Comparison of ENCODE assay signal across 23 cellular contexts in genomic region chr13:53105477-53105876, GRCh38.
DNase-seq lines count a peak whose midpoint lies in the region; FAIRE-seq and TF ChIP-seq lines count a peak whose summit lies in the region.
"Had no signal": no experiment of that assay in that cellular context is flagged by ENCODE, and none has a peak within 500 bp of the region (broad histone marks: within the 10 kb centered on the region; RNA-seq: fewer than 3 reads in every experiment).

No MANE protein-coding gene starts in this region.

- H3K27ac ChIP-seq in HEK293 (ENCODE audit: extremely low read depth, low read depth, low read length) = no peak overlapping the region
- peak overlapping the region; percentile 44 for H3K27ac ChIP-seq in VCaP

- H3K27ac Mint-ChIP-seq in nephron progenitor cell = peak overlapping the region; percentile 89
- H3K27ac Mint-ChIP-seq: CD4-positive, CD25-positive, alpha-beta regulatory T cell; CD8-positive, alpha-beta memory T cell; HFFc6 had no signal

- H3K4me3 Mint-ChIP-seq in nephron progenitor cell = no peak overlapping the region
- H3K4me3 Mint-ChIP-seq: CD4-positive, CD25-positive, alpha-beta regulatory T cell; CD8-positive, alpha-beta memory T cell; HFFc6 had no signal

- no peak for TF ChIP-seq POLR2A in GM12892 (IDR thresholded peaks at IDR 0.05; ENCODE audit: low read depth, low read length)

- FAIRE-seq in GM12892 (lab: Jason Lieb, UNC) = no peak
- FAIRE-seq: A204.1, D721Med, GM19239, H1, HTR-8/SVneo, K562 had no signal

- peaks cover 12% of the 10 kb centered on the region for H3K9me3 Mint-ChIP-seq in nephron progenitor cell

- no peaks in the 10 kb centered on the region; the same call in 1 of the 2 replicates for H3K27me3 ChIP-seq in HAP-1 (ENCODE audit: low read depth)
- H3K27me3 ChIP-seq: BE2C had no signal

- H3K4me1 ChIP-seq in HEK293 (ENCODE audit: control insufficient read depth, insufficient read depth, low read length) = no peaks in the 10 kb centered on the region
- H3K4me1 ChIP-seq in HAP-1 = peaks cover 7% of the 10 kb centered on the region
- H3K4me1 ChIP-seq: BE2C had no signal

- CTCF ChIA-PET in HEK293 (lab: Yijun Ruan, JAX) = interaction anchor here (1.0 kb wide), 1 partner anchor 47 kb away, joined by 3 read pairs; no protein-coding TSS in a partner anchor

- H3K9me3 ChIP-seq in HEK293 (ENCODE audit: control insufficient read depth, insufficient read depth, low read depth, low read length) (no peaks in the 10 kb centered on the region), HAP-1 (no peaks in the 10 kb centered on the region; the same call in 1 of the 2 replicates)
- H3K9me3 ChIP-seq: BE2C, Caco-2 had no signal

- no peaks in the 10 kb centered on the region for H3K36me3 ChIP-seq in HEK293 (ENCODE audit: control insufficient read depth in 2 of 2, insufficient read depth in 1 of 2, low read length in 2 of 2)
- no peaks in the 10 kb centered on the region for H3K36me3 ChIP-seq in HAP-1 (replicated peaks)
- H3K36me3 ChIP-seq: BE2C had no signal

- POLR2A ChIA-PET in HEK293 (lab: Yijun Ruan, JAX) = no interaction called here

- DNase-seq in nephron progenitor cell (no peak), GM13977 (ENCODE audit: low spot score) (no peak), GM12892 (ENCODE audit: insufficient read length) (no peak), HAP-1 (ENCODE audit: low spot score in 2 of 2) (no peak)
- DNase-seq: ACHN; BE2C; C1 segment of cervical spinal cord; CD4-positive, CD25-positive, alpha-beta regulatory T cell; CD8-positive, alpha-beta memory T cell; DMS79 treated with DMSO at 0.1 percent for 48 hours; GF-D8; HCEC 1CT; HFFc6; IMR-90 had no signal

- no peak for TF ChIP-seq CTCF in HEK293 (tag by site-specific recombination; IDR thresholded peaks at IDR 0.05)
- TF ChIP-seq CTCF in VCaP (conservative IDR thresholded peaks at IDR 0.05) = no peak
- no peak for TF ChIP-seq CTCF in nephron progenitor cell (IDR thresholded peaks at IDR 0.05)
- no peak for TF ChIP-seq CTCF in GM13977 (IDR thresholded peaks at IDR 0.05; ENCODE audit: extremely low read depth, insufficient read depth, missing control alignments)

- peaks cover 3% of the 10 kb centered on the region for H3K27me3 Mint-ChIP-seq in nephron progenitor cell (ENCODE audit: low read depth, poor library complexity)
- H3K27me3 Mint-ChIP-seq: CD8-positive, alpha-beta memory T cell had no signal

- peaks cover 48% of the 10 kb centered on the region for H3K4me1 Mint-ChIP-seq in nephron progenitor cell
- H3K4me1 Mint-ChIP-seq: CD4-positive, CD25-positive, alpha-beta regulatory T cell; CD8-positive, alpha-beta memory T cell had no signal

- in situ Hi-C loops in GM13977 (cut with MboI; ENCODE audit: low pct_unique_long_range_greater_than_20kb, low sequenced_read_pairs, unreplicated experiment) = no loop called here
- in situ Hi-C loops in HAP-1 (cut with MboI; ENCODE audit: low sequenced_read_pairs) = no loop called here

- H3K36me3 Mint-ChIP-seq in nephron progenitor cell (ENCODE audit: low read depth) = no peaks in the 10 kb centered on the region
- H3K36me3 Mint-ChIP-seq: CD4-positive, CD25-positive, alpha-beta regulatory T cell; CD8-positive, alpha-beta memory T cell had no signal

- no peak overlapping the region for H3K4me3 ChIP-seq in HEK293 (ENCODE audit: low read depth, low read length)
- no peak overlapping the region for H3K4me3 ChIP-seq in HAP-1
- H3K4me3 ChIP-seq: K562 had no signal

TF ChIP-seq in HEK293, 187 proteins besides CTCF, POLR2A, EP300 and RAD21:
- TF ChIP-seq SETDB1 (IDR thresholded peaks at IDR 0.05; ENCODE audit: insufficient read length, low read length) (peak; percentile 25), ZNF558 (tag by site-specific recombination; IDR thresholded peaks at IDR 0.05) (no peak)
